In the genomic region with DNA sequence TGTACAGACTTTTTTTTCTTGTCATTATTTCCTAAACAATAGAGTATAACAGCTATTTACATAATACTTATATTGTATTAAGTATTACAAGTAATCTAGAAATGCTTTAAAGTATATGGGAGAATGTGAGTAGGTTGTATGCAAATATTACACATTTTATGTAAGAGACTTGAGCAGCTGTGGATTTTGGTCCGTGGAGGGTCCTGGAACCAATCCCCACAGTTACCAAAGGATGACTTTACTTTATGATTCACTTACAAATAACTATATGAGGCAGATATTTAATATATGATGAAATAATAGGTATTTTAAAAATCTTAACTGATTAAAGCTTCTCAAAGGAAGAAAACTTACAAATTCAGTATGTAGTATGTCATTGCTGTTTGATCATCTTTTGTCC, we compare ENCODE assay signal across 1 cellular context.
TF ChIP-seq lines count a peak whose summit lies in the region.

No MANE protein-coding gene starts in this region.

TF ChIP-seq in IMR-90, 13 proteins besides CTCF, POLR2A, EP300 and RAD21:
- TF ChIP-seq MXI1 (IDR thresholded peaks at IDR 0.05; ENCODE audit: borderline replicate concordance, low read depth, low read length) = no peak
TF ChIP-seq in IMR-90: peak in this region for 0.
